In genomic region chr18:61681065-61681464, GRCh38 we compare ENCODE assay signal across 8 cellular contexts.
"Had no signal": no experiment of that assay in that cellular context is flagged by ENCODE, and none has a peak within 500 bp of the region (broad histone marks: within the 10 kb centered on the region; RNA-seq: fewer than 3 reads in every experiment).

No MANE protein-coding gene starts in this region.

- H3K4me3 ChIP-seq: GM12878 had no signal

- DNase-seq: GDM1, GF-D8 had no signal

- ATAC-seq: GM12878 had no signal

- FAIRE-seq: G401.6, GM12878, GM12891, GM12892, GM18507, GM19239 had no signal
